Comparison of ENCODE assay signal across 2 cellular contexts in the genomic region with DNA sequence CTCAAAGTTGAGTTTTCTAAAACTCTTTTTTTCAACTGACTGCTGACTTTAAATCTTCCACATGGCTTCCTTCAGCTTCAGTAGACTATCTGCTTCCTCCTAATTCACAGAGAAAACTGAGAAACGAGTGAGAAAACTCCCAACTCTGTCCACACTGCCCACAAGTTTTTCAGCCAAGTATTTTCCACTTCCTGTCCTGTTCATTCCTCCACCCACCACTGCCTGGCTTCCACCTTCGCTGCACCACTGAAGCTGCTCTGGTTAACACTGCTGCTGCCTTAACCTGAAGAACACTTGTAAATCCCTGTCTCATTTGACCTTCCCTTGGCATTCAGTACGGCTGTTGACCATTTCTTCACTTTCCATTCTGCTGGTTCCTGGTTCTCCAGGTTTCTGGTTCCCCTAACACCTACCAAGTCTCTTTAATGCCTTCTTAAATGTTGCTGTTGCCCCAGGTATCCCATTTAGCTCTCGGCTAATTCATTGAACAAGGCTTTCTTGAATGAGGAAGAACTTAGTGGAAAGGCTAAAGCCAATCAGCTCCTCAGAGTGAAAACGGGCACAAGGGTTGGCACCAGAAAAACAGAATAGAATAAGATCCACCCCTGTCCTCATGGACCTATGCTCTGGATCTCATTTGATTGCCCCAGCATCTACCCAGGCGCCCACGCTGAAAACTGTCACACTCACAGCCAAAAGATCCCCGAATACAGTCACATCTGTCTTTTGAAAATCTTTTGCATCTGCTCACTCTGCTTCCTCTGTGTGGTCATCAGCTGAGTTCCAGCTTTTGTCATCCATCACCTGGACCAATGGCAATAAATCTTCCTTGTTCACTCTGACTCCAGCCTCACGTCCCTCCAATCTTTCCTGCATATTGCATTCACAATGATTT.
TF ChIP-seq lines count a peak whose summit lies in the region.

No MANE protein-coding gene starts in this region.

TF ChIP-seq in K562, 482 proteins besides CTCF, POLR2A, EP300 and RAD21:
- TF ChIP-seq SPI1 (IDR thresholded peaks at IDR 0.05; ENCODE audit: borderline replicate concordance, low read depth, low read length) (peak; percentile 32; the same call in 1 of the 2 replicates), ETV6 (IDR thresholded peaks at IDR 0.05; ENCODE audit: borderline replicate concordance in 1 of 2, low read depth in 2 of 2, low read length in 1 of 2) (no peak), ETV6 (CRISPR knock-in tag; IDR thresholded peaks at IDR 0.05; ENCODE audit: borderline replicate concordance) (no peak), MEIS2 (IDR thresholded peaks at IDR 0.05; ENCODE audit: partially characterized antibody) (peak; percentile 24), ZNF785 (CRISPR knock-in tag; IDR thresholded peaks at IDR 0.05) (no peak), ZNF23 (CRISPR knock-in tag; IDR thresholded peaks at IDR 0.05) (no peak), SOX6 (IDR thresholded peaks at IDR 0.05) (no peak), ADNP (tag; IDR thresholded peaks at IDR 0.05) (no peak), RBM14 (IDR thresholded peaks at IDR 0.05; ENCODE audit: borderline replicate concordance, insufficient read depth, low read depth, low read length) (no peak)
- TF ChIP-seq, protein P1, sequence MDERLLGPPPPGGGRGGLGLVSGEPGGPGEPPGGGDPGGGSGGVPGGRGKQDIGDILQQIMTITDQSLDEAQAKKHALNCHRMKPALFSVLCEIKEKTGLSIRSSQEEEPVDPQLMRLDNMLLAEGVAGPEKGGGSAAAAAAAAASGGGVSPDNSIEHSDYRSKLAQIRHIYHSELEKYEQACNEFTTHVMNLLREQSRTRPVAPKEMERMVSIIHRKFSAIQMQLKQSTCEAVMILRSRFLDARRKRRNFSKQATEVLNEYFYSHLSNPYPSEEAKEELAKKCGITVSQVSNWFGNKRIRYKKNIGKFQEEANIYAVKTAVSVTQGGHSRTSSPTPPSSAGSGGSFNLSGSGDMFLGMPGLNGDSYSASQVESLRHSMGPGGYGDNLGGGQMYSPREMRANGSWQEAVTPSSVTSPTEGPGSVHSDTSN (CRISPR knock-in tag; IDR thresholded peaks at IDR 0.05; ENCODE audit: low read depth), result no peak
- TF ChIP-seq, protein P1 (tag; conservative IDR thresholded peaks at IDR 0.05; ENCODE audit: low read depth), result 0 out of 2 replicates have a peak, but pooled peaks have one; percentile 27

TF ChIP-seq in HepG2, 621 proteins besides CTCF, POLR2A, EP300 and RAD21:
- TF ChIP-seq, protein P2, sequence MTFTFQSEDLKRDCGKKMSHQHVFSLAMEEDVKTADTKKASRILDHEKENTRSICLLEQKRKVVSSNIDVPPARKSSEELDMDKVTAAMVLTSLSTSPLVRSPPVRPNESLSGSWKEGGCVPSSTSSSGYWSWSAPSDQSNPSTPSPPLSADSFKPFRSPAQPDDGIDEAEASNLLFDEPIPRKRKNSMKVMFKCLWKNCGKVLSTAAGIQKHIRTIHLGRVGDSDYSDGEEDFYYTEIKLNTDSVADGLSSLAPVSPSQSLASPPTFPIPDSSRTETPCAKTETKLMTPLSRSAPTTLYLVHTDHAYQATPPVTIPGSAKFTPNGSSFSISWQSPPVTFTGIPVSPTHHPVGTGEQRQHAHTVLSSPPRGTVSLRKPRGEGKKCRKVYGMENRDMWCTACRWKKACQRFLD (CRISPR knock-in tag; IDR thresholded peaks at IDR 0.05; ENCODE audit: borderline replicate concordance), result no peak
- TF ChIP-seq, protein P3, sequence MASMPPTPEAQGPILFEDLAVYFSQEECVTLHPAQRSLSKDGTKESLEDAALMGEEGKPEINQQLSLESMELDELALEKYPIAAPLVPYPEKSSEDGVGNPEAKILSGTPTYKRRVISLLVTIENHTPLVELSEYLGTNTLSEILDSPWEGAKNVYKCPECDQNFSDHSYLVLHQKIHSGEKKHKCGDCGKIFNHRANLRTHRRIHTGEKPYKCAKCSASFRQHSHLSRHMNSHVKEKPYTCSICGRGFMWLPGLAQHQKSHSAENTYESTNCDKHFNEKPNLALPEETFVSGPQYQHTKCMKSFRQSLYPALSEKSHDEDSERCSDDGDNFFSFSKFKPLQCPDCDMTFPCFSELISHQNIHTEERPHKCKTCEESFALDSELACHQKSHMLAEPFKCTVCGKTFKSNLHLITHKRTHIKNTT (CRISPR knock-in tag; IDR thresholded peaks at IDR 0.05), result no peak
- TF ChIP-seq, protein P4, sequence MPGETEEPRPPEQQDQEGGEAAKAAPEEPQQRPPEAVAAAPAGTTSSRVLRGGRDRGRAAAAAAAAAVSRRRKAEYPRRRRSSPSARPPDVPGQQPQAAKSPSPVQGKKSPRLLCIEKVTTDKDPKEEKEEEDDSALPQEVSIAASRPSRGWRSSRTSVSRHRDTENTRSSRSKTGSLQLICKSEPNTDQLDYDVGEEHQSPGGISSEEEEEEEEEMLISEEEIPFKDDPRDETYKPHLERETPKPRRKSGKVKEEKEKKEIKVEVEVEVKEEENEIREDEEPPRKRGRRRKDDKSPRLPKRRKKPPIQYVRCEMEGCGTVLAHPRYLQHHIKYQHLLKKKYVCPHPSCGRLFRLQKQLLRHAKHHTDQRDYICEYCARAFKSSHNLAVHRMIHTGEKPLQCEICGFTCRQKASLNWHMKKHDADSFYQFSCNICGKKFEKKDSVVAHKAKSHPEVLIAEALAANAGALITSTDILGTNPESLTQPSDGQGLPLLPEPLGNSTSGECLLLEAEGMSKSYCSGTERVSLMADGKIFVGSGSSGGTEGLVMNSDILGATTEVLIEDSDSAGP (CRISPR knock-in tag; IDR thresholded peaks at IDR 0.05; ENCODE audit: borderline replicate concordance), result no peak
- TF ChIP-seq ZNF7 (CRISPR knock-in tag; IDR thresholded peaks at IDR 0.05) (no peak), ZNF558 (CRISPR knock-in tag; IDR thresholded peaks at IDR 0.05; ENCODE audit: borderline replicate concordance) (no peak), CEBPB (IDR thresholded peaks at IDR 0.05; ENCODE audit: borderline replicate concordance, low read depth, low read length) (no peak), ZNF660 (CRISPR knock-in tag; IDR thresholded peaks at IDR 0.05; ENCODE audit: borderline replicate concordance, low read depth) (no peak), ZNF564 (CRISPR knock-in tag; IDR thresholded peaks at IDR 0.05) (no peak), SSRP1 (CRISPR knock-in tag; IDR thresholded peaks at IDR 0.05) (no peak), DNMT1 (CRISPR knock-in tag; IDR thresholded peaks at IDR 0.05) (no peak), RORA (CRISPR knock-in tag; IDR thresholded peaks at IDR 0.05) (no peak), ZFP36L1 (CRISPR knock-in tag; IDR thresholded peaks at IDR 0.05) (no peak), ZBTB8A (CRISPR knock-in tag; IDR thresholded peaks at IDR 0.05; ENCODE audit: borderline replicate concordance, low read depth) (no peak), ZBTB42 (CRISPR knock-in tag; IDR thresholded peaks at IDR 0.05) (no peak)
